7 cellular contexts compared by ENCODE assay signal in the genomic region with DNA sequence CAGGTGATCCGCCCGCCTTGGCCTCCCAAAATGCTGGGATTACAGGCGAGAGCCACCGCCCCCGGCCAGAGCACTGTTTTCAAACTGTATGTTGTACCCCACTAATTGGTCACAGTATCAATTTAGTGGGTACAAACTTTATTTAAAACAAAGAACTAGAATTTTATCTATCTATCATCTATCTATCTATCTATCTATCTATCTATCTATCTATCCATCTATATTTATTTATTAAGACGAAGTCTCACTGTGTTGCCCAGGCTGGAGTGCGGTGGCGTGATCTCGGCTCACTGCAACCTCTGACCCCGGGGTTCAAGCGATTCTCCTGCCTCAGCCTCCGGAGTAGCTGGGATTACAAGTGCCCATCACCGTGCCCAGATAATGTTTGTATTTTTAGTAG. TPM values are rescaled to one million over a fixed set of nuclear protein-coding genes. Genes with fewer than 3 reads are reported as not detected.
DNase-seq lines count a peak whose midpoint lies in the region; ATAC-seq and TF ChIP-seq lines count a peak whose summit lies in the region.
"Not testable (repeated sequence)": the region's sequence is repeated elsewhere in the genome, so short reads cannot be mapped to it uniquely, and the experiment has no call there.

No MANE protein-coding gene starts in this region.

- not testable (repeated sequence) for ATAC-seq in activated T-cell treated with anti-CD3 and anti-CD28 coated beads, Interleukin-2, amount 50 U/mL, for 4 hours; effector memory CD8-positive, alpha-beta T cell (replicated peaks); natural killer cell; stimulated activated effector memory CD8-positive, alpha-beta T cell treated with anti-CD3 and anti-CD28 coated beads, Interleukin-12 subunit alpha, Interleukin-12 subunit beta, amount 100 ng/mL, for 72 hours

- not testable (repeated sequence) for BruUV-seq in OCI-LY7 (replicated peaks; lab: Mats Ljungman, UMichigan)

- not testable (repeated sequence) for H3K9me2 ChIP-seq in OCI-LY7 (ENCODE audit: insufficient read depth, low read length)

- peak overlapping the region; percentile 82 for H3K4me2 ChIP-seq in OCI-LY7 (ENCODE audit: low read length)

- DNase-seq in CD4-positive, alpha-beta memory T cell; OCI-LY7 (ENCODE audit: low spot score); activated T-cell treated with anti-CD3 and anti-CD28 coated beads, Interleukin-2, amount 50 U/mL, for 4 hours; activated naive CD4-positive, alpha-beta T cell treated with anti-CD3 and anti-CD28 coated beads, Interleukin-2, amount 10 ng/mL, durations not matched to agents 7 days and 5 days; effector memory CD8-positive, alpha-beta T cell; natural killer cell; stimulated activated effector memory CD8-positive, alpha-beta T cell treated with anti-CD3 and anti-CD28 coated beads, Interleukin-12 subunit alpha, Interleukin-12 subunit beta, amount 100 ng/mL, for 72 hours (ENCODE audit: low spot score in 2 of 2): not testable (repeated sequence)

- H4K20me1 ChIP-seq in OCI-LY7 (ENCODE audit: insufficient read depth, low read length): not testable (repeated sequence)

- CTCF ChIA-PET in CD4-positive, alpha-beta memory T cell (lab: Charles Lee; ENCODE audit: partially characterized antibody); OCI-LY7 (lab: Charles Lee; ENCODE audit: unreplicated experiment): not testable (repeated sequence)
- CTCF ChIA-PET in activated naive CD4-positive, alpha-beta T cell treated with anti-CD3 and anti-CD28 coated beads, Interleukin-2, amount 10 ng/mL, durations not matched to agents 7 days and 5 days (lab: Charles Lee): interaction anchor here (4.5 kb wide), 1 partner anchor 16 kb away, joined by 26 read pairs; no protein-coding TSS in a partner anchor

- H3K36me3 ChIP-seq in CD4-positive, alpha-beta memory T cell (ENCODE audit: insufficient read depth, low read length); OCI-LY7 (ENCODE audit: insufficient read depth, low read length): not testable (repeated sequence)

- H3K27ac Mint-ChIP-seq in CD4-positive, alpha-beta memory T cell: peak overlapping the region in 2 of 7 donors; percentile 42 to 96
- H3K27ac Mint-ChIP-seq in activated naive CD4-positive, alpha-beta T cell treated with anti-CD3 and anti-CD28 coated beads, Interleukin-2, amount 10 ng/mL, durations not matched to agents 7 days and 5 days: peak overlapping the region; percentile 28
- peak overlapping the region; percentile 51 to 97 for H3K27ac Mint-ChIP-seq in effector memory CD8-positive, alpha-beta T cell
- H3K27ac Mint-ChIP-seq in natural killer cell: peak overlapping the region in 1 of 2 donors; percentile 91
- H3K27ac Mint-ChIP-seq in stimulated activated effector memory CD8-positive, alpha-beta T cell treated with anti-CD3 and anti-CD28 coated beads, Interleukin-12 subunit alpha, Interleukin-12 subunit beta, amount 100 ng/mL, for 72 hours: not testable (repeated sequence)

- H3K4me1 ChIP-seq in CD4-positive, alpha-beta memory T cell (ENCODE audit: insufficient read depth, low read length): peaks cover 18% of the 10 kb centered on the region
- peaks cover 16% of the 10 kb centered on the region for H3K4me1 ChIP-seq in OCI-LY7 (ENCODE audit: insufficient read depth, low read length, poor library complexity, severe bottlenecking)

- H3K27ac ChIP-seq in CD4-positive, alpha-beta memory T cell (ENCODE audit: low read depth, low read length); OCI-LY7 (ENCODE audit: low read depth, low read length, poor library complexity, severe bottlenecking): not testable (repeated sequence)

- not testable (repeated sequence) for H2AFZ ChIP-seq in OCI-LY7 (ENCODE audit: low read length)

- not testable (repeated sequence) for H3K27me3 ChIP-seq in CD4-positive, alpha-beta memory T cell (ENCODE audit: insufficient read depth, low read length)

- POLR2A ChIA-PET in CD4-positive, alpha-beta memory T cell (lab: Charles Lee; ENCODE audit: partially characterized antibody): interaction anchor here (4.8 kb wide), 1 partner anchor 25 kb away, joined by 51 read pairs; a partner anchor contains a TSS
- POLR2A ChIA-PET in OCI-LY7 (lab: Charles Lee): not testable (repeated sequence)

- peak overlapping the region in 6 of 8 donors; percentile 39 to 96 (median 74) for H3K4me3 Mint-ChIP-seq in CD4-positive, alpha-beta memory T cell
- peak overlapping the region; percentile 95 for H3K4me3 Mint-ChIP-seq in activated T-cell treated with anti-CD3 and anti-CD28 coated beads, Interleukin-2, amount 50 U/mL, for 4 hours
- not testable (repeated sequence) for H3K4me3 Mint-ChIP-seq in activated naive CD4-positive, alpha-beta T cell treated with anti-CD3 and anti-CD28 coated beads, Interleukin-2, amount 10 ng/mL, durations not matched to agents 7 days and 5 days
- peak overlapping the region; percentile 9 to 95 for H3K4me3 Mint-ChIP-seq in effector memory CD8-positive, alpha-beta T cell
- peak overlapping the region; percentile 96 for H3K4me3 Mint-ChIP-seq in natural killer cell
- H3K4me3 Mint-ChIP-seq in stimulated activated effector memory CD8-positive, alpha-beta T cell treated with anti-CD3 and anti-CD28 coated beads, Interleukin-12 subunit alpha, Interleukin-12 subunit beta, amount 100 ng/mL, for 72 hours: peak overlapping the region; percentile 89

- H3K4me1 Mint-ChIP-seq in CD4-positive, alpha-beta memory T cell: peaks cover 15 to 28% (median 20%) of the 10 kb centered on the region in 4 donors
- peaks cover 10% of the 10 kb centered on the region for H3K4me1 Mint-ChIP-seq in activated T-cell treated with anti-CD3 and anti-CD28 coated beads, Interleukin-2, amount 50 U/mL, for 4 hours (ENCODE audit: low read depth)
- H3K4me1 Mint-ChIP-seq in activated naive CD4-positive, alpha-beta T cell treated with anti-CD3 and anti-CD28 coated beads, Interleukin-2, amount 10 ng/mL, durations not matched to agents 7 days and 5 days: peaks cover 25% of the 10 kb centered on the region
- peaks cover 5 to 12% of the 10 kb centered on the region in 2 donors for H3K4me1 Mint-ChIP-seq in effector memory CD8-positive, alpha-beta T cell (ENCODE audit: low read depth in 2 of 2)
- peaks cover 16 to 23% of the 10 kb centered on the region in 2 donors for H3K4me1 Mint-ChIP-seq in natural killer cell
- peaks cover 29% of the 10 kb centered on the region for H3K4me1 Mint-ChIP-seq in stimulated activated effector memory CD8-positive, alpha-beta T cell treated with anti-CD3 and anti-CD28 coated beads, Interleukin-12 subunit alpha, Interleukin-12 subunit beta, amount 100 ng/mL, for 72 hours

- not testable (repeated sequence) for H3K79me2 ChIP-seq in OCI-LY7 (ENCODE audit: insufficient read depth, low read depth, low read length)

- intact Hi-C loops in CD4-positive, alpha-beta memory T cell (cut with micrococcal nuclease); OCI-LY7 (cut with micrococcal nuclease; ENCODE audit: unreplicated experiment); natural killer cell (cut with micrococcal nuclease): not testable (repeated sequence)

- not testable (repeated sequence) for H3K9me3 Mint-ChIP-seq in CD4-positive, alpha-beta memory T cell; activated T-cell treated with anti-CD3 and anti-CD28 coated beads, Interleukin-2, amount 50 U/mL, for 4 hours; activated naive CD4-positive, alpha-beta T cell treated with anti-CD3 and anti-CD28 coated beads, Interleukin-2, amount 10 ng/mL, durations not matched to agents 7 days and 5 days; effector memory CD8-positive, alpha-beta T cell; natural killer cell; stimulated activated effector memory CD8-positive, alpha-beta T cell treated with anti-CD3 and anti-CD28 coated beads, Interleukin-12 subunit alpha, Interleukin-12 subunit beta, amount 100 ng/mL, for 72 hours

- H3K9me3 ChIP-seq in CD4-positive, alpha-beta memory T cell (ENCODE audit: control insufficient read depth in 1 of 2, low read length in 2 of 2); OCI-LY7 (ENCODE audit: low read length): not testable (repeated sequence)

- H3K27me3 Mint-ChIP-seq in CD4-positive, alpha-beta memory T cell; activated T-cell treated with anti-CD3 and anti-CD28 coated beads, Interleukin-2, amount 50 U/mL, for 4 hours (ENCODE audit: low read depth); activated naive CD4-positive, alpha-beta T cell treated with anti-CD3 and anti-CD28 coated beads, Interleukin-2, amount 10 ng/mL, durations not matched to agents 7 days and 5 days; effector memory CD8-positive, alpha-beta T cell; natural killer cell (ENCODE audit: low read depth in 2 of 2): not testable (repeated sequence)

- not testable (repeated sequence) for H3K4me3 ChIP-seq in CD4-positive, alpha-beta memory T cell (ENCODE audit: low read length in 2 of 2); OCI-LY7 (ENCODE audit: low read depth, low read length, poor library complexity, severe bottlenecking)

- H3K36me3 Mint-ChIP-seq in CD4-positive, alpha-beta memory T cell: peaks cover 0 to 11% of the 10 kb centered on the region in 2 donors
- H3K36me3 Mint-ChIP-seq in activated T-cell treated with anti-CD3 and anti-CD28 coated beads, Interleukin-2, amount 50 U/mL, for 4 hours (ENCODE audit: insufficient read depth); activated naive CD4-positive, alpha-beta T cell treated with anti-CD3 and anti-CD28 coated beads, Interleukin-2, amount 10 ng/mL, durations not matched to agents 7 days and 5 days; natural killer cell: not testable (repeated sequence)
- H3K36me3 Mint-ChIP-seq in effector memory CD8-positive, alpha-beta T cell (ENCODE audit: insufficient read depth): peaks cover 10% of the 10 kb centered on the region
- H3K36me3 Mint-ChIP-seq in stimulated activated effector memory CD8-positive, alpha-beta T cell treated with anti-CD3 and anti-CD28 coated beads, Interleukin-12 subunit alpha, Interleukin-12 subunit beta, amount 100 ng/mL, for 72 hours: peaks cover 20% of the 10 kb centered on the region

- not testable (repeated sequence) for TF ChIP-seq CTCF in OCI-LY7 (conservative IDR thresholded peaks at IDR 0.05; ENCODE audit: low read length); natural killer cell (IDR thresholded peaks at IDR 0.05)

RNA-seq across cellular contexts. Expression of a gene that starts 1.4 kb away (rescaled TPM):
- total RNA-seq in CD4-positive, alpha-beta memory T cell: 10 to 100 TPM; 36.3 to 38.5 TPM
- 10 to 100 TPM; 27.8 to 32.3 TPM for polyA plus RNA-seq in CD4-positive, alpha-beta memory T cell
- total RNA-seq in OCI-LY7 (2014; rRNA removed; shearing (Covaris generic)): 9.0 and 13.1 TPM in 2 replicates
- total RNA-seq in OCI-LY7 (2022) (27.4 and 30.7 TPM in 2 replicates), natural killer cell (10 to 100 TPM; 16.8 to 26.9 (median 17.0) TPM)
- total RNA-seq in activated T-cell treated with anti-CD3 and anti-CD28 coated beads, Interleukin-2, amount 50 U/mL, for 4 hours: 10 to 100 TPM; 10.5 to 11.1 (median 11.0) TPM

RNA-seq across cellular contexts. Expression of a gene that starts 26.0 kb away (rescaled TPM):
- 10 to 100 TPM; 11.2 to 12.0 TPM for total RNA-seq in CD4-positive, alpha-beta memory T cell
- 10 to 100 TPM; 13.8 to 15.9 TPM for polyA plus RNA-seq in CD4-positive, alpha-beta memory T cell
- total RNA-seq in OCI-LY7 (2014; rRNA removed; shearing (Covaris generic)): 17.9 and 19.6 TPM in 2 replicates
- total RNA-seq in OCI-LY7 (2022) (16.0 and 16.8 TPM in 2 replicates), natural killer cell (10 to 100 TPM; 12.8 to 20.3 (median 14.6) TPM)
- 10 to 100 TPM; 55.9 to 65.3 (median 62.4) TPM for total RNA-seq in activated T-cell treated with anti-CD3 and anti-CD28 coated beads, Interleukin-2, amount 50 U/mL, for 4 hours

RNA-seq across cellular contexts. Expression of a gene that starts 35.6 kb away (rescaled TPM):
- 10 to 100 TPM; 52.6 to 55.8 TPM for total RNA-seq in CD4-positive, alpha-beta memory T cell
- polyA plus RNA-seq in CD4-positive, alpha-beta memory T cell: 100 to 1,000 TPM; 110 to 151 TPM
- total RNA-seq in OCI-LY7 (2014; rRNA removed; shearing (Covaris generic)): 65.1 and 91.2 TPM in 2 replicates
- total RNA-seq in OCI-LY7 (2022): 66.5 and 68.3 TPM in 2 replicates
- total RNA-seq in activated T-cell treated with anti-CD3 and anti-CD28 coated beads, Interleukin-2, amount 50 U/mL, for 4 hours: 100 to 1,000 TPM; 132 to 146 (median 134) TPM
- total RNA-seq in natural killer cell: 10 to 100 TPM; 70.6 to 84.5 (median 73.3) TPM

RNA-seq across cellular contexts. Expression of a gene that starts 41.5 kb away (rescaled TPM):
- total RNA-seq in CD4-positive, alpha-beta memory T cell: 10 to 100 TPM; 32.7 to 35.0 TPM
- polyA plus RNA-seq in CD4-positive, alpha-beta memory T cell: 10 to 100 TPM; 15.8 to 17.3 TPM
- 9.1 and 9.3 TPM in 2 replicates for total RNA-seq in OCI-LY7 (2014; rRNA removed; shearing (Covaris generic))
- total RNA-seq in OCI-LY7 (2022) (9.3 and 9.9 TPM in 2 replicates), natural killer cell (10 to 100 TPM in 2 of 3 donors, 1 to 10 TPM in 1; 6.8 to 12.5 (median 11.9) TPM)
- 1 to 10 TPM; 4.8 to 6.0 (median 5.5) TPM for total RNA-seq in activated T-cell treated with anti-CD3 and anti-CD28 coated beads, Interleukin-2, amount 50 U/mL, for 4 hours

RNA-seq across cellular contexts. Expression of a gene that starts 48.4 kb away (rescaled TPM):
- 10 to 100 TPM; 78.3 to 82.1 TPM for total RNA-seq in CD4-positive, alpha-beta memory T cell
- polyA plus RNA-seq in CD4-positive, alpha-beta memory T cell: 10 to 100 TPM; 65.3 to 82.2 TPM
- 89.9 and 90.8 TPM in 2 replicates for total RNA-seq in OCI-LY7 (2014; rRNA removed; shearing (Covaris generic))
- 63.6 and 67.2 TPM in 2 replicates for total RNA-seq in OCI-LY7 (2022)
- 100 to 1,000 TPM; 125 to 128 (median 126) TPM for total RNA-seq in activated T-cell treated with anti-CD3 and anti-CD28 coated beads, Interleukin-2, amount 50 U/mL, for 4 hours
- 10 to 100 TPM; 73.2 to 84.1 (median 77.7) TPM for total RNA-seq in natural killer cell
